Comparison of ENCODE assay signal across 8 cellular contexts in genomic region chrX:118976599-118977340, GRCh38. TPM values are rescaled to one million over a fixed set of nuclear protein-coding genes. Genes with fewer than 3 reads are reported as not detected.
A peak's percentile ranks its signal among the peaks of the same experiment; 100 is the strongest.
DNase-seq lines count a peak whose midpoint lies in the region; ATAC-seq and TF ChIP-seq lines count a peak whose summit lies in the region.

No MANE protein-coding gene starts in this region.

- H3K4me3 Mint-ChIP-seq in WTC11, result no peak overlapping the region

- CTCF ChIA-PET in WTC11 (lab: Charles Lee), result no interaction called here

- TF ChIP-seq CTCF in hepatocyte (IDR thresholded peaks at IDR 0.05; ENCODE audit: poor library complexity), result no peak
- TF ChIP-seq CTCF in WTC11 (IDR thresholded peaks at IDR 0.05), result no peak

- no peaks in the 10 kb centered on the region for H3K9me2 ChIP-seq in hepatocyte (replicated peaks; ENCODE audit: insufficient read depth)

- no peak overlapping the region for H3K27ac Mint-ChIP-seq in WTC11

- no peaks in the 10 kb centered on the region for H3K36me3 ChIP-seq in hepatocyte (replicated peaks; ENCODE audit: insufficient read depth, low read depth)

- peaks cover 20% of the 10 kb centered on the region for H3K27me3 ChIP-seq in hepatocyte

- no peak overlapping the region for H3K4me3 ChIP-seq in hepatocyte
- H3K4me3 ChIP-seq in skeletal muscle cell (ENCODE audit: low read depth, low read length), result peak overlapping the region; percentile 41

- no peak overlapping the region for H2AFZ ChIP-seq in hepatocyte

- H3K9me3 ChIP-seq in hepatocyte (ENCODE audit: low read depth), result no peaks in the 10 kb centered on the region

- H3K36me3 Mint-ChIP-seq in WTC11, result no peaks in the 10 kb centered on the region

- no peaks in the 10 kb centered on the region for H3K9me3 Mint-ChIP-seq in WTC11

- ATAC-seq in WTC11 (no peak), GM21515 (IDR thresholded peaks at IDR 0.05; ENCODE audit: unreplicated experiment) (no peak)

- 41% methylated on average over 17 of the region's 17 CpGs for WGBS in hepatocyte (ENCODE audit: low lambda C conversion rate, missing lambda C conversion rate)

- no peaks in the 10 kb centered on the region for H3K79me2 ChIP-seq in hepatocyte

- DNase-seq in ELF-1 (ENCODE audit: low read depth, low spot score) (peak; percentile 45), NCI-H2196 treated with DMSO at 0.1 percent for 48 hours (lab: John Stamatoyannopoulos, UW; ENCODE audit: unreplicated experiment) (peak; percentile 18), activated gamma-delta T cell treated with Interleukin-2 at 50 U/mL for 16 hours (peak; percentile 11), hepatocyte (ENCODE audit: low spot score) (peak; percentile 56), skeletal muscle cell (ENCODE audit: low read depth) (no peak), SK-N-DZ (ENCODE audit: low spot score) (no peak), WTC11 (ENCODE audit: low spot score) (no peak)

- H4K20me1 ChIP-seq in hepatocyte (ENCODE audit: insufficient read depth, poor library complexity, severe bottlenecking), result no peaks in the 10 kb centered on the region

- POLR2A ChIA-PET in WTC11 (lab: Charles Lee), result no interaction called here

- no peaks in the 10 kb centered on the region for H3K4me1 ChIP-seq in hepatocyte (ENCODE audit: insufficient read depth)

- H3K4me2 ChIP-seq in hepatocyte, result peak overlapping the region; percentile 86

- H3K27ac ChIP-seq in hepatocyte, result peak overlapping the region; percentile 81

- H3K27me3 Mint-ChIP-seq in WTC11 (ENCODE audit: low read depth), result peaks cover 100% of the 10 kb centered on the region

- H3K4me1 Mint-ChIP-seq in WTC11, result peaks cover 9% of the 10 kb centered on the region

TF ChIP-seq in WTC11, 78 proteins besides CTCF, POLR2A, EP300 and RAD21:
- TF ChIP-seq ERG (CRISPR knock-in tag; IDR thresholded peaks at IDR 0.05) (no peak), ZNF416 (CRISPR knock-in tag; IDR thresholded peaks at IDR 0.05) (no peak)
- TF ChIP-seq, protein P1, sequence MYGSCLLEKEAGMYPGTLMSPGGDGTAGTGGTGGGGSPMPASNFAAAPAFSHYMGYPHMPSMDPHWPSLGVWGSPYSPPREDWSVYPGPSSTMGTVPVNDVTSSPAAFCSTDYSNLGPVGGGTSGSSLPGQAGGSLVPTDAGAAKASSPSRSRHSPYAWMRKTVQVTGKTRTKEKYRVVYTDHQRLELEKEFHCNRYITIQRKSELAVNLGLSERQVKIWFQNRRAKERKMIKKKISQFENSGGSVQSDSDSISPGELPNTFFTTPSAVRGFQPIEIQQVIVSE (CRISPR knock-in tag; IDR thresholded peaks at IDR 0.05; ENCODE audit: borderline replicate concordance), result no peak

RNA-seq across cellular contexts. Expression of gene LONRF3, which starts 2.4 kb away (rescaled TPM):
- total RNA-seq in hepatocyte, result 5.8 and 6.5 TPM in 2 replicates
- polyA plus RNA-seq in hepatocyte, result 2.6 TPM in 2 replicates
- polyA plus RNA-seq in SK-N-DZ (2014; cell fraction: cytosol; rRNA removed), result 0.23 TPM in 1 of 2 replicates, not detected in the other
- 0.08 and 0.09 TPM in 2 replicates for polyA plus RNA-seq in SK-N-DZ (2014; cell fraction: nucleus; rRNA removed)
- 0.09 to 0.18 TPM in 2 of 3 replicates, not detected in the other for total RNA-seq in WTC11 (2021)

Comparison
In these comparisons a context has a peak if more than half of its experiments do, and no peak if none do; other contexts are left out.
1. DNase-seq: peak in ELF-1 (single experiment), NCI-H2196 treated with DMSO at 0.1 percent for 48 hours (single experiment), activated gamma-delta T cell treated with Interleukin-2 at 50 U/mL for 16 hours (single experiment) and hepatocyte (single experiment); none in skeletal muscle cell (single experiment), SK-N-DZ (single experiment) and WTC11 (single experiment).